14 cellular contexts compared by ENCODE assay signal in the genomic region with DNA sequence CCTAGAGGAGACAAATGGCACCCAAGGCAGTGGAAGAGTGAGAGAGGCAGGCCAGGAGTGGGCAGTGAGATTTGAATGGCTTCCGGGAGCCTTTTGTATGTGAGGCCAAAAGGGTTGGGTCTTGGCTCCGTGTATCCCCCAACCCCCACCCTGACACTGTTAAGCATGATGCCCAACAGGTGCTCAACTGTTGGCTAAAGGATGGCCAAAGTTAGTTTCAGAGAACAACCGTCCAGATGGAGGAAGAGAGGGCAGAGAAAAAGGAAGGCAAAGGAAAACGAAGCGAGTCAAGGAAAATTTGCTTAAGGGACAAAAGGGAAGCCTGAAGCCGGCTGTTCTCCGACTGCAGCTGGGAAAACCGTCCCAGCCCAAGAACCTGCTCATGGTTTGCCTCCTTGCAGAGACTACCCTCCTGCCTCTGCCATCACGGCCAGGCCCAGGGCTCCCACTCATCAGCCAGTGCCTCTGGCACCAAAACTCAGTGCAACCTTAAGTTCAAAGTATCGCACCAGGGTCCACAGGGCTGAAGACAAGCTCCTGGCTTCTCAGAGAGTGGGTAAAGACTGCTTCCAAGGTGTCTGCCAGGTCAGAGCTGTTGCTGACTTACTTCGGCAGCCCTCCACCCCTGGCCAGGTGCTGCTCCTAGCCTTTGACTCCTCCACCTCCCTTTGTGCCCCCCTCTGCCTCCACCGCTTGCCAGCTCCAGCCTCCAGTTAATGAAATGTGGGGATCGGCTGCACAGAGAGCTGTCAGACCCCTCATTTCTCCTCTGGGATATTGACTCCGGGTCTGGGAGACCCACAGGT. TPM values are rescaled to one million over a fixed set of nuclear protein-coding genes. Genes with fewer than 3 reads are reported as not detected.
DNase-seq lines count a peak whose midpoint lies in the region; ATAC-seq and TF ChIP-seq lines count a peak whose summit lies in the region.
"Had no signal": no experiment of that assay in that cellular context is flagged by ENCODE, and none has a peak within 500 bp of the region (broad histone marks: within the 10 kb centered on the region; RNA-seq: fewer than 3 reads in every experiment).

No MANE protein-coding gene starts in this region.

- no peaks in the 10 kb centered on the region for H3K9me3 ChIP-seq in CD8-positive, alpha-beta memory T cell (ENCODE audit: low read length)
- no peaks in the 10 kb centered on the region for H3K9me3 ChIP-seq in neural cell (ENCODE audit: low read length)
- H3K9me3 ChIP-seq: right lobe of liver had no signal

- no peak overlapping the region for H3K4me2 ChIP-seq in neural cell (ENCODE audit: low read length)

- DNase-seq in CD8-positive, alpha-beta memory T cell, result no peak
- no peak for DNase-seq in effector memory CD8-positive, alpha-beta T cell
- DNase-seq in activated effector memory CD4-positive, alpha-beta T cell treated with Interleukin-2 at 50 U/mL for 16 hours, result no peak
- DNase-seq: activated naive CD4-positive, alpha-beta T cell treated with anti-CD3 and anti-CD28 coated beads, Interleukin-2, amount 50 U/mL, for 16 hours; foreskin keratinocyte; Karpas-422; NCI-H526; stimulated activated CD4-positive, alpha-beta T cell treated with anti-CD3 and anti-CD28 coated beads, Interleukin-4, amount 100 ng/mL, for 24 hours had no signal

- no peaks in the 10 kb centered on the region for H3K36me3 Mint-ChIP-seq in CD8-positive, alpha-beta memory T cell
- H3K36me3 Mint-ChIP-seq in effector memory CD8-positive, alpha-beta T cell (ENCODE audit: insufficient read depth), result peaks cover 9% of the 10 kb centered on the region

- no peak for TF ChIP-seq RAD21 in neural cell (conservative IDR thresholded peaks at IDR 0.05)

- ATAC-seq in effector memory CD8-positive, alpha-beta T cell (replicated peaks), result no peak
- ATAC-seq in HG03159 (IDR thresholded peaks at IDR 0.05; ENCODE audit: unreplicated experiment), result no peak
- ATAC-seq in HG02852 (IDR thresholded peaks at IDR 0.05; ENCODE audit: unreplicated experiment), result no peak

- H3K36me3 ChIP-seq in CD8-positive, alpha-beta memory T cell (ENCODE audit: insufficient read depth, low read length), result no peaks in the 10 kb centered on the region
- no peaks in the 10 kb centered on the region for H3K36me3 ChIP-seq in neural cell (ENCODE audit: insufficient read depth, low read length)
- H3K36me3 ChIP-seq: right lobe of liver had no signal

- H3K4me1 Mint-ChIP-seq in CD8-positive, alpha-beta memory T cell, result peaks cover 35 to 60% (median 42%) of the 10 kb centered on the region in 3 donors
- H3K4me1 Mint-ChIP-seq in effector memory CD8-positive, alpha-beta T cell (ENCODE audit: low read depth in 2 of 2), result peaks cover 33 to 38% of the 10 kb centered on the region in 2 donors

- peaks cover 32 to 40% of the 10 kb centered on the region in 2 donors for H3K27me3 Mint-ChIP-seq in CD8-positive, alpha-beta memory T cell
- H3K27me3 Mint-ChIP-seq in effector memory CD8-positive, alpha-beta T cell, result peaks cover 23 to 61% of the 10 kb centered on the region in 2 donors

- H3K9me2 ChIP-seq in neural cell (ENCODE audit: insufficient read depth, low read length), result no peaks in the 10 kb centered on the region

- H4K20me1 ChIP-seq in neural cell (ENCODE audit: insufficient read depth), result no peaks in the 10 kb centered on the region

- H2AFZ ChIP-seq in neural cell (ENCODE audit: low read depth, low read length), result no peak overlapping the region

- peak overlapping the region in 1 of 8 donors; percentile 65 for H3K27ac Mint-ChIP-seq in CD8-positive, alpha-beta memory T cell
- peak overlapping the region in 1 of 2 donors; percentile 82 for H3K27ac Mint-ChIP-seq in effector memory CD8-positive, alpha-beta T cell

- peaks cover 39% of the 10 kb centered on the region for H3K27me3 ChIP-seq in CD8-positive, alpha-beta memory T cell (ENCODE audit: insufficient read depth, low read length, poor library complexity, severe bottlenecking)
- peaks cover 91% of the 10 kb centered on the region for H3K27me3 ChIP-seq in neural cell (ENCODE audit: insufficient read depth, low read depth, low read length)

- TF ChIP-seq CTCF in neural cell (IDR thresholded peaks at IDR 0.05; ENCODE audit: poor library complexity, severe bottlenecking), result no peak

- H3K4me3 ChIP-seq in CD8-positive, alpha-beta memory T cell (ENCODE audit: low read length), result no peak overlapping the region
- H3K4me3 ChIP-seq in neural cell (ENCODE audit: low read length), result peak overlapping the region; percentile 60

- POLR2A ChIA-PET in CD8-positive, alpha-beta memory T cell (lab: Charles Lee), result interaction anchor here (0.5 to 0.8 kb wide), 2 partner anchors 21 to 210 kb away, joined by 3 to 5 read pairs; a partner anchor contains a TSS

- no peaks in the 10 kb centered on the region for H3K9me3 Mint-ChIP-seq in CD8-positive, alpha-beta memory T cell
- no peaks in the 10 kb centered on the region for H3K9me3 Mint-ChIP-seq in effector memory CD8-positive, alpha-beta T cell

- peak overlapping the region in 5 of 7 donors; percentile 38 to 76 (median 55) for H3K4me3 Mint-ChIP-seq in CD8-positive, alpha-beta memory T cell
- H3K4me3 Mint-ChIP-seq in effector memory CD8-positive, alpha-beta T cell, result peak overlapping the region; percentile 37 to 79

- CTCF ChIA-PET in CD8-positive, alpha-beta memory T cell (lab: Charles Lee), result interaction anchor here (1.1 to 3.8 kb wide), 16 partner anchors 8 to 242 kb away, joined by 3 to 109 read pairs (median 6); a partner anchor contains a TSS

- no peak for TF ChIP-seq EP300 in neural cell (conservative IDR thresholded peaks at IDR 0.05; ENCODE audit: poor library complexity, severe bottlenecking)

- no peak overlapping the region for H3K9ac ChIP-seq in neural cell (ENCODE audit: low read length)

- H3K4me1 ChIP-seq in CD8-positive, alpha-beta memory T cell (ENCODE audit: insufficient read depth, low read length), result peaks cover 42% of the 10 kb centered on the region
- H3K4me1 ChIP-seq: foreskin keratinocyte had no signal

- no peaks in the 10 kb centered on the region for H3K79me2 ChIP-seq in neural cell (replicated peaks; ENCODE audit: insufficient read depth, low read length)

- H3F3A ChIP-seq in neural cell (ENCODE audit: insufficient read depth, low read length, poor library complexity, severe bottlenecking), result no peaks in the 10 kb centered on the region

- no peak overlapping the region for H3K27ac ChIP-seq in CD8-positive, alpha-beta memory T cell (ENCODE audit: low read depth, low read length)
- no peak overlapping the region for H3K27ac ChIP-seq in neural cell (ENCODE audit: low read length)
- H3K27ac ChIP-seq: foreskin keratinocyte, right lobe of liver had no signal

TF ChIP-seq in neural cell, 6 proteins besides CTCF, POLR2A, EP300 and RAD21:
- TF ChIP-seq TAF1 (IDR thresholded peaks at IDR 0.05; ENCODE audit: low read depth), result no peak
- TF ChIP-seq, protein P1, sequence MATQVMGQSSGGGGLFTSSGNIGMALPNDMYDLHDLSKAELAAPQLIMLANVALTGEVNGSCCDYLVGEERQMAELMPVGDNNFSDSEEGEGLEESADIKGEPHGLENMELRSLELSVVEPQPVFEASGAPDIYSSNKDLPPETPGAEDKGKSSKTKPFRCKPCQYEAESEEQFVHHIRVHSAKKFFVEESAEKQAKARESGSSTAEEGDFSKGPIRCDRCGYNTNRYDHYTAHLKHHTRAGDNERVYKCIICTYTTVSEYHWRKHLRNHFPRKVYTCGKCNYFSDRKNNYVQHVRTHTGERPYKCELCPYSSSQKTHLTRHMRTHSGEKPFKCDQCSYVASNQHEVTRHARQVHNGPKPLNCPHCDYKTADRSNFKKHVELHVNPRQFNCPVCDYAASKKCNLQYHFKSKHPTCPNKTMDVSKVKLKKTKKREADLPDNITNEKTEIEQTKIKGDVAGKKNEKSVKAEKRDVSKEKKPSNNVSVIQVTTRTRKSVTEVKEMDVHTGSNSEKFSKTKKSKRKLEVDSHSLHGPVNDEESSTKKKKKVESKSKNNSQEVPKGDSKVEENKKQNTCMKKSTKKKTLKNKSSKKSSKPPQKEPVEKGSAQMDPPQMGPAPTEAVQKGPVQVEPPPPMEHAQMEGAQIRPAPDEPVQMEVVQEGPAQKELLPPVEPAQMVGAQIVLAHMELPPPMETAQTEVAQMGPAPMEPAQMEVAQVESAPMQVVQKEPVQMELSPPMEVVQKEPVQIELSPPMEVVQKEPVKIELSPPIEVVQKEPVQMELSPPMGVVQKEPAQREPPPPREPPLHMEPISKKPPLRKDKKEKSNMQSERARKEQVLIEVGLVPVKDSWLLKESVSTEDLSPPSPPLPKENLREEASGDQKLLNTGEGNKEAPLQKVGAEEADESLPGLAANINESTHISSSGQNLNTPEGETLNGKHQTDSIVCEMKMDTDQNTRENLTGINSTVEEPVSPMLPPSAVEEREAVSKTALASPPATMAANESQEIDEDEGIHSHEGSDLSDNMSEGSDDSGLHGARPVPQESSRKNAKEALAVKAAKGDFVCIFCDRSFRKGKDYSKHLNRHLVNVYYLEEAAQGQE (IDR thresholded peaks at IDR 0.05; ENCODE audit: borderline replicate concordance), result no peak
- TF ChIP-seq POLR2AphosphoS5 (IDR thresholded peaks at IDR 0.05), result no peak
- TF ChIP-seq SMC3 (conservative IDR thresholded peaks at IDR 0.05; ENCODE audit: poor library complexity), result no peak
- TF ChIP-seq EZH2 (IDR thresholded peaks at IDR 0.05; ENCODE audit: borderline replicate concordance, insufficient read depth, low read length, poor library complexity, severe bottlenecking), result no peak
- TF ChIP-seq MXI1 (conservative IDR thresholded peaks at IDR 0.05; ENCODE audit: poor library complexity, severe bottlenecking), result no peak

RNA-seq across cellular contexts. Expression of a gene that starts 4.2 kb away (rescaled TPM):
- not detected for total RNA-seq in CD8-positive, alpha-beta memory T cell
- polyA plus RNA-seq in CD8-positive, alpha-beta memory T cell, result not detected
- polyA plus RNA-seq in neural cell, result 13.7 and 15.4 TPM in 2 replicates
- polyA minus RNA-seq in neural cell, result 7.4 and 8.0 TPM in 2 replicates
- total RNA-seq: right lobe of liver, ureter had no signal

RNA-seq across cellular contexts. Expression of a gene that starts 5.5 kb away (rescaled TPM):
- total RNA-seq in CD8-positive, alpha-beta memory T cell, result not detected
- not detected for polyA plus RNA-seq in CD8-positive, alpha-beta memory T cell
- polyA plus RNA-seq in neural cell, result 0.54 and 1.1 TPM in 2 replicates
- polyA minus RNA-seq in neural cell, result 0.46 and 0.49 TPM in 2 replicates
- polyA plus RNA-seq: foreskin keratinocyte, keratinocyte had no signal

RNA-seq across cellular contexts. Expression of a gene that starts 18.1 kb away (rescaled TPM):
- total RNA-seq in CD8-positive, alpha-beta memory T cell, result 10 to 100 TPM; 33.6 to 35.0 TPM
- 0.79 TPM for polyA plus RNA-seq in CD8-positive, alpha-beta memory T cell
- 0.26 and 1.3 TPM in 2 replicates for polyA plus RNA-seq in neural cell
- polyA minus RNA-seq in neural cell, result 1.9 TPM in 1 of 2 replicates, not detected in the other

RNA-seq across cellular contexts. Expression of a gene that starts 26.1 kb away (rescaled TPM):
- total RNA-seq in CD8-positive, alpha-beta memory T cell, result 1 to 10 TPM; 9.1 to 9.4 TPM
- 7.6 TPM for polyA plus RNA-seq in CD8-positive, alpha-beta memory T cell
- 55.4 and 58.4 TPM in 2 replicates for polyA plus RNA-seq in neural cell
- polyA minus RNA-seq in neural cell, result 68.4 and 85.8 TPM in 2 replicates

RNA-seq across cellular contexts. Expression of a gene that starts 46.2 kb away (rescaled TPM):
- not detected for total RNA-seq in CD8-positive, alpha-beta memory T cell
- polyA plus RNA-seq in CD8-positive, alpha-beta memory T cell, result not detected
- polyA plus RNA-seq in neural cell, result not detected in 2 replicates
- not detected in 2 replicates for polyA minus RNA-seq in neural cell
- total RNA-seq: foreskin keratinocyte, right lobe of liver had no signal

Comparison
In these comparisons a context has a peak if more than half of its experiments do, and no peak if none do; other contexts are left out.
1. RNA of a gene that starts 4.2 kb away (polyA plus RNA-seq): 13.7 to 15.4 TPM in neural cell; not detected in CD8-positive, alpha-beta memory T cell (single experiment); every median in the first group is over 10 times any median in the second.